In the genomic region with DNA sequence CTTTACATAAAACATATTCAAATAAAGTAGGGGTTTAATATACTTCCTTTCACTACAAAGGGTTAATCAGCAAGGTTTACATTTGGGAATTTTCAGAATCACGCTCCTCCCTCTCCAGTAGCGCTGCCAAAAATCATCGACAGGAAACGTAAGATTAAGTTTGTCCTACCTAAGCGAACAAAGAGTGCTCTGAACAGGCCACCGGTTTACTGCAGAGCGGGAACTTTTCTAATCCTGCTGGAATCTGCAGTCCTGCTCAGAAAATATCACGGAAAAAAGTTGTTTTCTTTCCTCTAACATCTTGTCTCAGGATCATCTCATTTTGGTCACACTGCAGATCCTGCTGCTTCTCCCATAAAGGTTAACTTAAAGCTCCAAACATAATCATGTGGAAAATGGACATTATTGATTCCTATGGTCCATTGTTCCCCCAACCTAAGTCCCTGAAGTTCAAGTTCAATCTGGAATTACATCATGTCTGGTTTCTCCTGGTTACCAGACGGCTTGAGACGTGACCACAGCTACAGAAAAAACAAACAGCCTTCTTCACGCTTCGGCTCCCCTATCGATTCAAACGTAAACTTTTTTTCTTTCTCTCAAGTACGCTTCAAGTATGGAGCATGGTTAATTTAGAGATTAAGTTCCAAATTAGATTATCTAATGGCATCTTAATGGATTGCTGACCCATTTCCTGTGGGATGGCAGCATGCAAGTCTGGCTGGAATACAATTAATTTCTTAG, we compare ENCODE assay signal across 8 cellular contexts.
DNase-seq lines count a peak whose midpoint lies in the region; ATAC-seq, FAIRE-seq and TF ChIP-seq lines count a peak whose summit lies in the region.

No MANE protein-coding gene starts in this region.

- peaks cover 35% of the 10 kb centered on the region for H3K36me3 ChIP-seq in RWPE2 (ENCODE audit: low read depth)

- no peak for TF ChIP-seq POLR2A in H54 (IDR thresholded peaks at IDR 0.05; ENCODE audit: low read depth, low read length)

- peaks cover 36% of the 10 kb centered on the region for H3K4me1 ChIP-seq in RWPE2 (ENCODE audit: insufficient read depth, poor library complexity, severe bottlenecking)

- DNase-seq in H54 (ENCODE audit: insufficient read length, low spot score) = no peak
- DNase-seq in RWPE2 (ENCODE audit: low spot score) = no peak
- DNase-seq in glomerular endothelial cell (ENCODE audit: extremely low read depth, low read depth, low spot score) = peak; percentile 95
- peak; percentile 97 for DNase-seq in retinal pigment epithelial cell (ENCODE audit: low read depth)
- DNase-seq in cerebellar nuclear complex (lab: John Stamatoyannopoulos, UW) = no peak

- no peaks in the 10 kb centered on the region for H3K27me3 ChIP-seq in RWPE2 (ENCODE audit: insufficient read depth, poor library complexity, severe bottlenecking)

- TF ChIP-seq CTCF in RWPE2 (IDR thresholded peaks at IDR 0.05; ENCODE audit: poor library complexity, severe bottlenecking) (no peak), retinal pigment epithelial cell (conservative IDR thresholded peaks at IDR 0.05; ENCODE audit: low read depth, low read length) (no peak)

- peak; percentile 93 for FAIRE-seq in H54 (lab: Jason Lieb, UNC)

- H3K4me3 ChIP-seq in RWPE2 (ENCODE audit: severe bottlenecking) = peak overlapping the region; percentile 2
- H3K4me3 ChIP-seq in retinal pigment epithelial cell (ENCODE audit: low read length) = peak overlapping the region; percentile 11

- peak; percentile 88 for ATAC-seq in RWPE2 (ENCODE audit: low read depth)
- ATAC-seq in HG02763 (IDR thresholded peaks at IDR 0.05; ENCODE audit: unreplicated experiment) = no peak
- ATAC-seq in HG03432 (IDR thresholded peaks at IDR 0.05; ENCODE audit: unreplicated experiment) = no peak
- ATAC-seq in HG02981 (IDR thresholded peaks at IDR 0.05; ENCODE audit: unreplicated experiment) = no peak

- H3K9me3 ChIP-seq in RWPE2 (ENCODE audit: severe bottlenecking) = no peaks in the 10 kb centered on the region

- H3K27ac ChIP-seq in RWPE2 (ENCODE audit: poor library complexity, severe bottlenecking) = peak overlapping the region; percentile 97

Comparison
In these comparisons a context has a peak if more than half of its experiments do, and no peak if none do; other contexts are left out.
1. DNase-seq: peak in glomerular endothelial cell (single experiment) and retinal pigment epithelial cell (single experiment); none in H54 (single experiment), RWPE2 (single experiment) and cerebellar nuclear complex (0 of 2).